22 cellular contexts compared by ENCODE assay signal in genomic region chr18:6757966-6758365, GRCh38. TPM values are rescaled to one million over a fixed set of nuclear protein-coding genes. Genes with fewer than 3 reads are reported as not detected.
DNase-seq lines count a peak whose midpoint lies in the region; ATAC-seq, FAIRE-seq and TF ChIP-seq lines count a peak whose summit lies in the region.
"Had no signal": no experiment of that assay in that cellular context is flagged by ENCODE, and none has a peak within 500 bp of the region (broad histone marks: within the 10 kb centered on the region; RNA-seq: fewer than 3 reads in every experiment).

No MANE protein-coding gene starts in this region.

- H2AFZ ChIP-seq in smooth muscle cell (ENCODE audit: low read depth), result peak overlapping the region; percentile 20

- no peak for TF ChIP-seq CTCF in smooth muscle cell (IDR thresholded peaks at IDR 0.05; ENCODE audit: borderline replicate concordance, insufficient read depth, poor library complexity, severe bottlenecking)

- DNase-seq in EL, result peak; percentile 78
- peak; percentile 89 for DNase-seq in kidney glomerular epithelial cell (lab: John Stamatoyannopoulos, UW)
- DNase-seq in smooth muscle cell (lab: John Stamatoyannopoulos, UW; ENCODE audit: unreplicated experiment), result no peak
- no peak for DNase-seq in HT-29 (ENCODE audit: low spot score)
- no peak for DNase-seq in superior temporal gyrus (ENCODE audit: extremely low spot score)
- DNase-seq in activated T-helper 2 cell treated with anti-CD3 and anti-CD28 coated beads, Interferon-gamma antibody, Interleukin-2, Interleukin-4, amounts not matched to agents 10 μg/mL and 5 μg/mL and 100 μg/mL, durations not matched to agents 14 hours and 24 hours and 36 hours (ENCODE audit: low spot score), result no peak
- no peak for DNase-seq in left ventricle myocardium superior
- DNase-seq: activated CD4-positive, alpha-beta T cell treated with anti-CD3 and anti-CD28 coated beads for 48 hours; activated CD8-positive, alpha-beta memory T cell treated with anti-CD3 and anti-CD28 coated beads, Interleukin-2, amount 50 U/mL, for 4 hours; activated gamma-delta T cell treated with Interleukin-2 at 50 U/mL for 16 hours; amniotic stem cell; BE2C; cerebellar nuclear complex; Kasumi-1; stimulated activated naive CD4-positive, alpha-beta T cell treated with Interleukin-2 at 50 U/mL for 16 hours had no signal

- no peaks in the 10 kb centered on the region for H3K27me3 ChIP-seq in smooth muscle cell (ENCODE audit: low read depth)
- H3K27me3 ChIP-seq: BE2C, neutrophil had no signal

- peaks cover 17% of the 10 kb centered on the region for H3K79me2 ChIP-seq in smooth muscle cell (ENCODE audit: low read depth)

- H3K4me3 Mint-ChIP-seq in activated T-helper 2 cell treated with anti-CD3 and anti-CD28 coated beads, Interferon-gamma antibody, Interleukin-2, Interleukin-4, amounts not matched to agents 10 μg/mL and 5 μg/mL and 100 μg/mL, durations not matched to agents 14 hours and 24 hours and 36 hours (ENCODE audit: low read depth), result no peak overlapping the region
- H3K4me3 Mint-ChIP-seq: type B pancreatic cell had no signal

- H3K9me3 ChIP-seq in smooth muscle cell (replicated peaks; ENCODE audit: low read depth), result no peaks in the 10 kb centered on the region
- H3K9me3 ChIP-seq: BE2C, HAP-1, neutrophil had no signal

- H3K9ac ChIP-seq in smooth muscle cell (ENCODE audit: low read depth), result peak overlapping the region; percentile 58

- no peaks in the 10 kb centered on the region for H4K20me1 ChIP-seq in smooth muscle cell (ENCODE audit: low read depth)

- peaks cover 17% of the 10 kb centered on the region for H3F3A ChIP-seq in smooth muscle cell (ENCODE audit: low read depth)

- no peaks in the 10 kb centered on the region for H3K27me3 Mint-ChIP-seq in activated T-helper 2 cell treated with anti-CD3 and anti-CD28 coated beads, Interferon-gamma antibody, Interleukin-2, Interleukin-4, amounts not matched to agents 10 μg/mL and 5 μg/mL and 100 μg/mL, durations not matched to agents 14 hours and 24 hours and 36 hours (ENCODE audit: low read depth)
- H3K27me3 Mint-ChIP-seq: type B pancreatic cell had no signal

- 9% methylated on average over 5 of the region's 5 CpGs for WGBS in smooth muscle cell (ENCODE audit: low lambda C conversion rate)

- H3K27ac ChIP-seq in smooth muscle cell (ENCODE audit: low read depth), result peak overlapping the region; percentile 64
- H3K27ac ChIP-seq: neutrophil had no signal

- FAIRE-seq in TTC549 (lab: Jason Lieb, UNC), result peak; percentile 99
- FAIRE-seq: GM12878 had no signal

- peaks cover 17% of the 10 kb centered on the region for H3K4me1 ChIP-seq in smooth muscle cell (ENCODE audit: low read depth)
- H3K4me1 ChIP-seq: BE2C, HAP-1 had no signal

- intact Hi-C loops in activated T-helper 2 cell treated with anti-CD3 and anti-CD28 coated beads, Interferon-gamma antibody, Interleukin-2, Interleukin-4, amounts not matched to agents 10 μg/mL and 5 μg/mL and 100 μg/mL, durations not matched to agents 14 hours and 24 hours and 36 hours (cut with micrococcal nuclease), result no loop called here
- intact Hi-C loops in left ventricle myocardium superior (cut with micrococcal nuclease), result no loop called here

- H3K4me1 Mint-ChIP-seq in activated T-helper 2 cell treated with anti-CD3 and anti-CD28 coated beads, Interferon-gamma antibody, Interleukin-2, Interleukin-4, amounts not matched to agents 10 μg/mL and 5 μg/mL and 100 μg/mL, durations not matched to agents 14 hours and 24 hours and 36 hours (ENCODE audit: low read depth), result no peaks in the 10 kb centered on the region

- H3K27ac Mint-ChIP-seq in activated T-helper 2 cell treated with anti-CD3 and anti-CD28 coated beads, Interferon-gamma antibody, Interleukin-2, Interleukin-4, amounts not matched to agents 10 μg/mL and 5 μg/mL and 100 μg/mL, durations not matched to agents 14 hours and 24 hours and 36 hours, result no peak overlapping the region
- H3K27ac Mint-ChIP-seq: type B pancreatic cell had no signal

- ATAC-seq in left ventricle myocardium superior, result no peak
- ATAC-seq: GM12878, Panc1 had no signal

- no peaks in the 10 kb centered on the region for H3K36me3 Mint-ChIP-seq in activated T-helper 2 cell treated with anti-CD3 and anti-CD28 coated beads, Interferon-gamma antibody, Interleukin-2, Interleukin-4, amounts not matched to agents 10 μg/mL and 5 μg/mL and 100 μg/mL, durations not matched to agents 14 hours and 24 hours and 36 hours (ENCODE audit: low read depth)

- H3K36me3 ChIP-seq in smooth muscle cell (ENCODE audit: low read depth), result no peaks in the 10 kb centered on the region
- H3K36me3 ChIP-seq: BE2C, HAP-1, neutrophil had no signal

- H3K4me2 ChIP-seq in smooth muscle cell, result peak overlapping the region; percentile 69

- H3K4me3 ChIP-seq in smooth muscle cell, result peak overlapping the region; percentile 29
- H3K4me3 ChIP-seq: GM12878, HAP-1 had no signal

- H3K9me3 Mint-ChIP-seq in activated T-helper 2 cell treated with anti-CD3 and anti-CD28 coated beads, Interferon-gamma antibody, Interleukin-2, Interleukin-4, amounts not matched to agents 10 μg/mL and 5 μg/mL and 100 μg/mL, durations not matched to agents 14 hours and 24 hours and 36 hours, result peaks cover 7% of the 10 kb centered on the region
- H3K9me3 Mint-ChIP-seq: type B pancreatic cell had no signal

RNA-seq across cellular contexts. Expression of gene ARHGAP28, which starts 28.4 kb away (rescaled TPM):
- 27.7 and 40.0 TPM in 2 replicates for total RNA-seq in smooth muscle cell
- 13.8 and 16.2 TPM in 2 replicates for polyA plus RNA-seq in smooth muscle cell
- total RNA-seq in HT-29 (2014; rRNA removed; shearing (Covaris generic)), result not detected in 2 replicates
- total RNA-seq in activated T-helper 2 cell treated with anti-CD3 and anti-CD28 coated beads, Interferon-gamma antibody, Interleukin-2, Interleukin-4, amounts not matched to agents 10 μg/mL and 5 μg/mL and 100 μg/mL, durations not matched to agents 14 hours and 24 hours and 36 hours, result not detected in 2 replicates
- total RNA-seq in left ventricle myocardium superior, result 1.4 TPM
- total RNA-seq: GM12878, mononuclear cell had no signal
- polyA plus RNA-seq: GM12878 had no signal

Comparison
In these comparisons a context has a peak if more than half of its experiments do, and no peak if none do; other contexts are left out.
1. DNase-seq: peak in EL (single experiment) and kidney glomerular epithelial cell (single experiment); none in smooth muscle cell (single experiment), HT-29 (single experiment), superior temporal gyrus (single experiment), activated T-helper 2 cell treated with anti-CD3 and anti-CD28 coated beads, Interferon-gamma antibody, Interleukin-2, Interleukin-4, amounts not matched to agents 10 μg/mL and 5 μg/mL and 100 μg/mL, durations not matched to agents 14 hours and 24 hours and 36 hours (single experiment) and left ventricle myocardium superior (single experiment).
2. RNA of gene ARHGAP28, which starts 28.4 kb away (total RNA-seq): 27.7 to 40.0 TPM in smooth muscle cell; 1.4 TPM in left ventricle myocardium superior (single experiment), not detected in HT-29 and not detected in activated T-helper 2 cell treated with anti-CD3 and anti-CD28 coated beads, Interferon-gamma antibody, Interleukin-2, Interleukin-4, amounts not matched to agents 10 μg/mL and 5 μg/mL and 100 μg/mL, durations not matched to agents 14 hours and 24 hours and 36 hours; every median in the first group is over 10 times any median in the second.